8 cellular contexts compared by ENCODE assay signal in the genomic region with DNA sequence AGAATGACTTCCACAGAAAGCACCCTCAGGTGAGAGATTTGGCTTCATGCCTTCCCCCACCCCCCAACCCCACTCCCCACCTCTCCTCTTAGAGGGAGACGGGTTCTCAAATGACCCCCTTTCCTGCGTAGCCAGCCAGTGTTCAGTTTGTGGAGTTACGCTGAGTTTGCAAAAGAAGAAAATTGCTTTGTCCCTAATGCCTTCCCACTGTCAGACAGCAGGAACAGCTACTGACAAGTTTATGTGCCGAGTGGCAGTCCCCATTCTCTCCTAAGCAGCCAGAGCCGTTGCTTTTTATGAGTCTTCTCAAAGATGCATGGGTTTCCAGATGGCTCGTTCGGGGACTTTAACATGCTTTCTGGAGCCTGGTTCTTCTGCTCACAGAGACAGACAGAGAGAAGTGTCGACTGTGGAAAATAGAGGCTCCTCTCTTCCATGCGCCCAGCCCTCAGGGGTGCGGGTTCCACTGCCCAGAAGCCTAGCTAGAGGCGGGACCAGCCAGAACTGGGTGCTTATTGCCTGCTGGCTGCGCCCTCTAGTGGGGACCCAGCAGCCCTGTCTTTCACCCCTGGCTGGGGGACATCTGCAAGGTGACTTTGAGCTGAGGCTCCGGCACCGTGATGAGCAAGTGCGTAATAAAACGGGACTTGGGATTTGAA.
DNase-seq lines count a peak whose midpoint lies in the region; ATAC-seq and TF ChIP-seq lines count a peak whose summit lies in the region.

No MANE protein-coding gene starts in this region.

- H3K18ac ChIP-seq in mesenchymal stem cell (ENCODE audit: low read depth in 1 of 2, low read length in 2 of 2) = peak overlapping the region in 1 of 2 experiments; percentile 21

- peak overlapping the region in 1 of 2 experiments; percentile 18 for H3K14ac ChIP-seq in mesenchymal stem cell (ENCODE audit: low read length in 2 of 2)

- POLR2A ChIA-PET in activated CD8-positive, alpha-beta T cell treated with anti-CD3 and anti-CD28 coated beads, Interleukin-2, amount 10 ng/mL, durations not matched to agents 7 days and 5 days (lab: Charles Lee) = interaction anchor here (1.0 to 2.5 kb wide), 4 partner anchors 57 to 73 kb away, joined by 3 to 13 read pairs (median 4); no protein-coding TSS in a partner anchor

- H3K4ac ChIP-seq in mesenchymal stem cell (ENCODE audit: low read depth in 1 of 2, low read length in 2 of 2) = peak overlapping the region in 1 of 2 experiments; percentile 52

- H2BK12ac ChIP-seq in mesenchymal stem cell (ENCODE audit: low read length in 2 of 2) = no peak overlapping the region

- H4K8ac ChIP-seq in mesenchymal stem cell (ENCODE audit: low read length) = no peak overlapping the region

- H3K9me3 Mint-ChIP-seq in activated CD8-positive, alpha-beta T cell treated with anti-CD3 and anti-CD28 coated beads, Interleukin-2, amount 10 ng/mL, durations not matched to agents 7 days and 5 days (ENCODE audit: insufficient read depth) = no peaks in the 10 kb centered on the region

- no peaks in the 10 kb centered on the region for H3K27me3 Mint-ChIP-seq in activated CD8-positive, alpha-beta T cell treated with anti-CD3 and anti-CD28 coated beads, Interleukin-2, amount 10 ng/mL, durations not matched to agents 7 days and 5 days (ENCODE audit: low read depth)

- peak overlapping the region; percentile 96 for H3K27ac Mint-ChIP-seq in activated CD8-positive, alpha-beta T cell treated with anti-CD3 and anti-CD28 coated beads, Interleukin-2, amount 10 ng/mL, durations not matched to agents 7 days and 5 days

- peaks cover 0 to 24% of the 10 kb centered on the region in 2 experiments for H3K36me3 ChIP-seq in mesenchymal stem cell (ENCODE audit: control insufficient read depth in 1 of 2, insufficient read depth in 2 of 2, low read depth in 1 of 2, low read length in 2 of 2)

- H3K23ac ChIP-seq in mesenchymal stem cell (ENCODE audit: low read length in 2 of 2) = peak overlapping the region in 1 of 2 experiments; percentile 11

- TF ChIP-seq CTCF in GM12801 (IDR thresholded peaks at IDR 0.05; ENCODE audit: extremely low read depth, insufficient read length) = peak; percentile 53

- H3K4me3 ChIP-seq in mesenchymal stem cell (ENCODE audit: insufficient read depth in 1 of 2, low read depth in 1 of 2, low read length in 2 of 2) = peak overlapping the region in 1 of 2 experiments; percentile 50

- H3K4me2 ChIP-seq in mesenchymal stem cell (ENCODE audit: low read length, poor library complexity, severe bottlenecking) = no peak overlapping the region

- H2BK5ac ChIP-seq in mesenchymal stem cell (ENCODE audit: low read depth, low read length, poor library complexity, severe bottlenecking) = no peak overlapping the region

- peak overlapping the region; percentile 66 for H3K4me3 Mint-ChIP-seq in activated CD8-positive, alpha-beta T cell treated with anti-CD3 and anti-CD28 coated beads, Interleukin-2, amount 10 ng/mL, durations not matched to agents 7 days and 5 days

- WGBS in mesenchymal stem cell = 24% methylated on average over 16 of the region's 16 CpGs

- peak; percentile 93 for DNase-seq in NCI-H82 (lab: John Stamatoyannopoulos, UW)
- DNase-seq in activated CD8-positive, alpha-beta T cell treated with anti-CD3 and anti-CD28 coated beads, Interleukin-2, amount 10 ng/mL, durations not matched to agents 7 days and 5 days = peak; percentile 87
- DNase-seq in effector CD8-positive, alpha-beta T cell (lab: John Stamatoyannopoulos, UW) = peak; percentile 50
- peak; percentile 81 for DNase-seq in mesenchymal stem cell
- DNase-seq in stimulated activated CD8-positive, alpha-beta memory T cell treated with anti-CD3 and anti-CD28 coated beads, Interleukin-2, amount 100 ng/mL, for 1 hour (ENCODE audit: low read depth in 2 of 2) = peak; percentile 19 to 46

- peak overlapping the region; percentile 48 for H3K9ac ChIP-seq in mesenchymal stem cell (ENCODE audit: low read length)

- ATAC-seq in HG03469 (IDR thresholded peaks at IDR 0.05; ENCODE audit: unreplicated experiment) (peak; percentile 46), GM18520 (IDR thresholded peaks at IDR 0.05; ENCODE audit: unreplicated experiment) (no peak)
- ATAC-seq in activated CD8-positive, alpha-beta T cell treated with anti-CD3 and anti-CD28 coated beads, Interleukin-2, amount 10 ng/mL, durations not matched to agents 7 days and 5 days = peak; percentile 93

- H4K91ac ChIP-seq in mesenchymal stem cell (ENCODE audit: low read length) = no peak overlapping the region

- H2BK120ac ChIP-seq in mesenchymal stem cell (ENCODE audit: low read depth, low read length) = no peak overlapping the region

- H2BK15ac ChIP-seq in mesenchymal stem cell (ENCODE audit: low read depth, poor library complexity, severe bottlenecking) = no peak overlapping the region

- no peak overlapping the region for H2AK5ac ChIP-seq in mesenchymal stem cell (ENCODE audit: low read length, severe bottlenecking)

- H2AFZ ChIP-seq in mesenchymal stem cell (ENCODE audit: low read depth, low read length) = no peak overlapping the region

- peaks cover 39% of the 10 kb centered on the region for H3K36me3 Mint-ChIP-seq in activated CD8-positive, alpha-beta T cell treated with anti-CD3 and anti-CD28 coated beads, Interleukin-2, amount 10 ng/mL, durations not matched to agents 7 days and 5 days (ENCODE audit: low read depth)

- H3K4me1 Mint-ChIP-seq in activated CD8-positive, alpha-beta T cell treated with anti-CD3 and anti-CD28 coated beads, Interleukin-2, amount 10 ng/mL, durations not matched to agents 7 days and 5 days (ENCODE audit: low read depth) = peaks cover 68% of the 10 kb centered on the region

- H3K27ac ChIP-seq in mesenchymal stem cell (ENCODE audit: low read length, poor library complexity, severe bottlenecking) = no peak overlapping the region

- no peaks in the 10 kb centered on the region for H3K79me1 ChIP-seq in mesenchymal stem cell (replicated peaks; ENCODE audit: low read length, poor library complexity, severe bottlenecking)

- CTCF ChIA-PET in activated CD8-positive, alpha-beta T cell treated with anti-CD3 and anti-CD28 coated beads, Interleukin-2, amount 10 ng/mL, durations not matched to agents 7 days and 5 days (lab: Charles Lee) = interaction anchor here (0.6 to 6.1 kb wide), 74 partner anchors 10 to 546 kb away, joined by 3 to 196 read pairs (median 4); a partner anchor contains a TSS

- H3K27me3 ChIP-seq in mesenchymal stem cell (ENCODE audit: control insufficient read depth in 1 of 2, insufficient read depth in 1 of 2, low read length in 2 of 2) = peaks cover 0 to 4% of the 10 kb centered on the region in 2 experiments

- H3K9me3 ChIP-seq in mesenchymal stem cell (ENCODE audit: control insufficient read depth, low read length) = no peaks in the 10 kb centered on the region

- peaks cover 6% of the 10 kb centered on the region for H3K4me1 ChIP-seq in mesenchymal stem cell (ENCODE audit: control insufficient read depth, insufficient read depth, low read depth, low read length)

Comparison
In these comparisons a context has a peak if more than half of its experiments do, and no peak if none do; other contexts are left out.
1. DNase-seq: peak in every context shown above with its lines; median percentile 93 in NCI-H82; 87 in activated CD8-positive, alpha-beta T cell treated with anti-CD3 and anti-CD28 coated beads, Interleukin-2, amount 10 ng/mL, durations not matched to agents 7 days and 5 days; 81 in mesenchymal stem cell; 50 in effector CD8-positive, alpha-beta T cell; 32 in stimulated activated CD8-positive, alpha-beta memory T cell treated with anti-CD3 and anti-CD28 coated beads, Interleukin-2, amount 100 ng/mL, for 1 hour.